Comparison of ENCODE assay signal across 12 cellular contexts in the genomic region with DNA sequence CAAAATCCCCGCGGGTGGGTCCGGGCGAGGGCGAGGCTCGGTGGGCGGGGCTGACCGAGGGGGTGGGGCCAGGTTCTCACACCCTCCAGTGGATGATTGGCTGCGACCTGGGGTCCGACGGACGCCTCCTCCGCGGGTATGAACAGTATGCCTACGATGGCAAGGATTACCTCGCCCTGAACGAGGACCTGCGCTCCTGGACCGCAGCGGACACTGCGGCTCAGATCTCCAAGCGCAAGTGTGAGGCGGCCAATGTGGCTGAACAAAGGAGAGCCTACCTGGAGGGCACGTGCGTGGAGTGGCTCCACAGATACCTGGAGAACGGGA. TPM values are rescaled to one million over a fixed set of nuclear protein-coding genes. Genes with fewer than 3 reads are reported as not detected.
DNase-seq lines count a peak whose midpoint lies in the region; ATAC-seq and TF ChIP-seq lines count a peak whose summit lies in the region.
"Had no signal": no experiment of that assay in that cellular context is flagged by ENCODE, and none has a peak within 500 bp of the region (broad histone marks: within the 10 kb centered on the region; RNA-seq: fewer than 3 reads in every experiment).

No MANE protein-coding gene starts in this region.

- H3K4me3 ChIP-seq in H7 (ENCODE audit: insufficient read depth, low read depth, low read length): peak overlapping the region; percentile 52
- no peak overlapping the region for H3K4me3 ChIP-seq in hepatocyte
- peak overlapping the region in 2 of 4 donors; percentile 6 to 21 for H3K4me3 ChIP-seq in gastrocnemius medialis

- H2AFZ ChIP-seq in hepatocyte: peak overlapping the region; percentile 60

- WGBS in hepatocyte (ENCODE audit: low lambda C conversion rate, missing lambda C conversion rate): 40% methylated on average over 20 of the region's 26 CpGs

- DNase-seq in H7: peak; percentile 87
- peak; percentile 41 to 50 for DNase-seq in activated T-cell treated with anti-CD3 and anti-CD28 coated beads, Interleukin-2, amount 50 U/mL, for 48 hours
- DNase-seq in hepatocyte (ENCODE audit: low spot score): no peak
- DNase-seq in stimulated activated CD4-positive, alpha-beta T cell treated with anti-CD3 and anti-CD28 coated beads, Interleukin-1b, Interleukin-23, amount 100 ng/mL, for 48 hours: peak; percentile 20
- no peak for DNase-seq in gastrocnemius medialis
- DNase-seq in amniotic stem cell (lab: John Stamatoyannopoulos, UW): no peak
- DNase-seq in erythroblast (lab: John Stamatoyannopoulos, UW): no peak
- DNase-seq: NCI-H1092 treated with DMSO at 0.1 percent for 48 hours, SIG-M5 had no signal

- intact Hi-C loops in gastrocnemius medialis (cut with DNase I; ENCODE audit: low total_unique reads): no loop called here

- ATAC-seq in gastrocnemius medialis: no peak
- no peak for ATAC-seq in HG02884 (IDR thresholded peaks at IDR 0.05; ENCODE audit: unreplicated experiment)
- ATAC-seq: esophagus mucosa had no signal

- no peaks in the 10 kb centered on the region for H3K9me3 ChIP-seq in hepatocyte (ENCODE audit: low read depth)
- H3K9me3 ChIP-seq in gastrocnemius medialis: no peaks in the 10 kb centered on the region

- H3K27me3 ChIP-seq in H7 (ENCODE audit: control insufficient read depth, insufficient read depth, low read length): peaks cover 47% of the 10 kb centered on the region
- peaks cover 88% of the 10 kb centered on the region for H3K27me3 ChIP-seq in hepatocyte
- peaks cover 28 to 36% (median 31%) of the 10 kb centered on the region in 3 donors for H3K27me3 ChIP-seq in gastrocnemius medialis

- H3K79me2 ChIP-seq in hepatocyte: no peaks in the 10 kb centered on the region

- TF ChIP-seq CTCF in hepatocyte (IDR thresholded peaks at IDR 0.05; ENCODE audit: poor library complexity) (no peak), gastrocnemius medialis (IDR thresholded peaks at IDR 0.05 in 4 of 5, conservative IDR thresholded peaks at IDR 0.05 in 1 of 5) (no peak)

- H3K9me2 ChIP-seq in hepatocyte (replicated peaks; ENCODE audit: insufficient read depth): no peaks in the 10 kb centered on the region

- TF ChIP-seq POLR2A in gastrocnemius medialis (IDR thresholded peaks at IDR 0.05) (no peak), erythroblast (IDR thresholded peaks at IDR 0.05; ENCODE audit: low read length) (no peak)

- H4K20me1 ChIP-seq in hepatocyte (ENCODE audit: insufficient read depth, poor library complexity, severe bottlenecking): no peaks in the 10 kb centered on the region

- in situ Hi-C loops in gastrocnemius medialis (cut with MboI; ENCODE audit: low sequenced_read_pairs in 4 of 4): loop anchor here in 1 of 4 donors (25.0 kb wide), 1 partner anchor 334 kb away; the partner anchor contains the start of genes TRIM10 and TRIM15

- H3K4me1 ChIP-seq in hepatocyte (ENCODE audit: insufficient read depth): peaks cover 4% of the 10 kb centered on the region
- no peaks in the 10 kb centered on the region for H3K4me1 ChIP-seq in gastrocnemius medialis

- H3K4me2 ChIP-seq in hepatocyte: peak overlapping the region; percentile 84

- no peak overlapping the region for H3K27ac ChIP-seq in hepatocyte
- no peak overlapping the region for H3K27ac ChIP-seq in gastrocnemius medialis

- H3K36me3 ChIP-seq in H7 (replicated peaks; ENCODE audit: control insufficient read depth, insufficient read depth, low read length) (no peaks in the 10 kb centered on the region), hepatocyte (replicated peaks; ENCODE audit: insufficient read depth, low read depth) (no peaks in the 10 kb centered on the region), gastrocnemius medialis (no peaks in the 10 kb centered on the region)

RNA-seq across cellular contexts. Expression of gene HLA-G, which starts 0.8 kb away (rescaled TPM):
- total RNA-seq in H7 (2014; rRNA removed; shearing (Covaris generic)): 0.41 and 0.48 TPM in 2 replicates
- total RNA-seq in hepatocyte: 0.76 TPM in 1 of 2 replicates, not detected in the other
- polyA plus RNA-seq in hepatocyte: 2.6 and 2.8 TPM in 2 replicates
- not detected for total RNA-seq in gastrocnemius medialis
- total RNA-seq: G401 had no signal

Comparison
In these comparisons a context has a peak if more than half of its experiments do, and no peak if none do; other contexts are left out.
1. DNase-seq: peak in H7 (single experiment), activated T-cell treated with anti-CD3 and anti-CD28 coated beads, Interleukin-2, amount 50 U/mL, for 48 hours (2 of 2) and stimulated activated CD4-positive, alpha-beta T cell treated with anti-CD3 and anti-CD28 coated beads, Interleukin-1b, Interleukin-23, amount 100 ng/mL, for 48 hours (single experiment); none in hepatocyte (single experiment), gastrocnemius medialis (0 of 2), amniotic stem cell (single experiment) and erythroblast (0 of 2).